10 cellular contexts compared by ENCODE assay signal in genomic region chr5:55538621-55539020, GRCh38. TPM values are rescaled to one million over a fixed set of nuclear protein-coding genes. Genes with fewer than 3 reads are reported as not detected.
DNase-seq lines count a peak whose midpoint lies in the region; ATAC-seq and TF ChIP-seq lines count a peak whose summit lies in the region.
"Had no signal": no experiment of that assay in that cellular context is flagged by ENCODE, and none has a peak within 500 bp of the region (broad histone marks: within the 10 kb centered on the region; RNA-seq: fewer than 3 reads in every experiment).

No MANE protein-coding gene starts in this region.

- no peaks in the 10 kb centered on the region for H3K9me3 Mint-ChIP-seq in HFFc6
- no peaks in the 10 kb centered on the region for H3K9me3 Mint-ChIP-seq in T-helper 2 cell treated with Interferon-gamma antibody and Interleukin-4, amounts not matched to agents 5 μg/mL and 100 μg/mL, for 36 hours
- no peaks in the 10 kb centered on the region for H3K9me3 Mint-ChIP-seq in naive thymus-derived CD8-positive, alpha-beta T cell

- POLR2A ChIA-PET in naive thymus-derived CD8-positive, alpha-beta T cell (lab: Charles Lee) = interaction anchor here (0.7 kb wide), 1 partner anchor 12 kb away, joined by 4 read pairs; no protein-coding TSS in a partner anchor

- no peaks in the 10 kb centered on the region; the same call in 1 of the 2 replicates for H3K27me3 Mint-ChIP-seq in HFFc6 (ENCODE audit: insufficient read depth)
- H3K27me3 Mint-ChIP-seq in T-helper 2 cell treated with Interferon-gamma antibody and Interleukin-4, amounts not matched to agents 5 μg/mL and 100 μg/mL, for 36 hours (ENCODE audit: low read depth) = no peaks in the 10 kb centered on the region
- H3K27me3 Mint-ChIP-seq in naive thymus-derived CD8-positive, alpha-beta T cell = no peaks in the 10 kb centered on the region

- DNase-seq in GM13976 (ENCODE audit: low spot score) = peak; percentile 63
- DNase-seq in HFFc6 = no peak
- no peak for DNase-seq in T-helper 2 cell treated with Interferon-gamma antibody and Interleukin-4, amounts not matched to agents 5 μg/mL and 100 μg/mL, for 36 hours (ENCODE audit: low spot score)
- DNase-seq in naive thymus-derived CD8-positive, alpha-beta T cell = peak in 3 of 10 donors; percentile 9 to 36 (median 25)
- DNase-seq in occipital lobe (lab: John Stamatoyannopoulos, UW) = no peak
- DNase-seq in NCI-H524 (lab: John Stamatoyannopoulos, UW) = no peak
- no peak for DNase-seq in activated gamma-delta T cell (lab: John Stamatoyannopoulos, UW)
- DNase-seq: activated CD4-positive, alpha-beta T cell treated with anti-CD3 and anti-CD28 coated beads, Interleukin-2, amount 50 U/mL, for 48 hours; NCI-H748 treated with DMSO at 0.1 percent for 48 hours had no signal

- peaks cover 29% of the 10 kb centered on the region for H3K4me1 Mint-ChIP-seq in HFFc6 (ENCODE audit: low read depth)
- peaks cover 45% of the 10 kb centered on the region for H3K4me1 Mint-ChIP-seq in T-helper 2 cell treated with Interferon-gamma antibody and Interleukin-4, amounts not matched to agents 5 μg/mL and 100 μg/mL, for 36 hours (ENCODE audit: low read depth)
- peaks cover 22 to 49% (median 45%) of the 10 kb centered on the region in 4 donors for H3K4me1 Mint-ChIP-seq in naive thymus-derived CD8-positive, alpha-beta T cell

- ATAC-seq in naive thymus-derived CD8-positive, alpha-beta T cell = no peak
- no peak for ATAC-seq in esophagus mucosa

- peak overlapping the region; percentile 2; the same call in 1 of the 2 replicates for H3K27ac Mint-ChIP-seq in HFFc6
- H3K27ac Mint-ChIP-seq in T-helper 2 cell treated with Interferon-gamma antibody and Interleukin-4, amounts not matched to agents 5 μg/mL and 100 μg/mL, for 36 hours = peak overlapping the region; percentile 38
- H3K27ac Mint-ChIP-seq in naive thymus-derived CD8-positive, alpha-beta T cell = peak overlapping the region; percentile 14 to 95 (median 81)

- no peaks in the 10 kb centered on the region for H3K36me3 Mint-ChIP-seq in HFFc6 (ENCODE audit: low read depth)
- H3K36me3 Mint-ChIP-seq in T-helper 2 cell treated with Interferon-gamma antibody and Interleukin-4, amounts not matched to agents 5 μg/mL and 100 μg/mL, for 36 hours (ENCODE audit: low read depth) = no peaks in the 10 kb centered on the region
- no peaks in the 10 kb centered on the region for H3K36me3 Mint-ChIP-seq in naive thymus-derived CD8-positive, alpha-beta T cell

- peak overlapping the region; percentile 73 for H3K4me3 Mint-ChIP-seq in HFFc6
- H3K4me3 Mint-ChIP-seq in T-helper 2 cell treated with Interferon-gamma antibody and Interleukin-4, amounts not matched to agents 5 μg/mL and 100 μg/mL, for 36 hours = peak overlapping the region; percentile 68
- peak overlapping the region in 9 of 10 donors; percentile 3 to 74 (median 57) for H3K4me3 Mint-ChIP-seq in naive thymus-derived CD8-positive, alpha-beta T cell

- TF ChIP-seq CTCF in GM13976 (IDR thresholded peaks at IDR 0.05; ENCODE audit: borderline replicate concordance, control extremely low read depth, extremely low read depth, insufficient read depth, missing control alignments) (no peak), HFFc6 (IDR thresholded peaks at IDR 0.05) (no peak)

- in situ Hi-C loops in GM13976 (cut with MboI; ENCODE audit: low sequenced_read_pairs, unreplicated experiment) = no loop called here

RNA-seq across cellular contexts. Expression of gene PLPP1, which starts 3.9 kb away (rescaled TPM):
- 10 to 100 TPM; 20.4 to 28.0 (median 23.3) TPM for total RNA-seq in HFFc6 (2021; fragmentation: NEBNext Ultra II Directional; extraction: Animal tissue kit (Norgen Biotek cat#: 25700))
- total RNA-seq in naive thymus-derived CD8-positive, alpha-beta T cell = 1 to 10 TPM; 7.0 to 7.9 TPM
- polyA plus RNA-seq in naive thymus-derived CD8-positive, alpha-beta T cell = 10 to 100 TPM; 11.7 to 23.3 (median 15.7) TPM
- total RNA-seq in esophagus mucosa (16.2 TPM), occipital lobe (31.5 TPM)

Comparison
In these comparisons a context has a peak if more than half of its experiments do, and no peak if none do; other contexts are left out.
1. H3K27ac Mint-ChIP-seq: peak in every context shown above with its lines; median percentile 81 in naive thymus-derived CD8-positive, alpha-beta T cell; 38 in T-helper 2 cell treated with Interferon-gamma antibody and Interleukin-4, amounts not matched to agents 5 μg/mL and 100 μg/mL, for 36 hours; 2 in HFFc6.